8 cellular contexts compared by ENCODE assay signal in genomic region chr4:71136071-71136470, GRCh38.
"Had no signal": no experiment of that assay in that cellular context is flagged by ENCODE, and none has a peak within 500 bp of the region (broad histone marks: within the 10 kb centered on the region; RNA-seq: fewer than 3 reads in every experiment).

No MANE protein-coding gene starts in this region.

- H3K9ac ChIP-seq: GM23248 had no signal

- H3K9me3 Mint-ChIP-seq: HFFc6 had no signal

- ATAC-seq: HCT116, K562 had no signal

- DNase-seq: GM23248, GOT3, H7, HFFc6, IMR-90 had no signal

- H3K27ac ChIP-seq: GM23248 had no signal

- H3K36me3 ChIP-seq: HAP-1 had no signal

- H3K4me1 ChIP-seq: HAP-1 had no signal

- H3K9me3 ChIP-seq: HAP-1 had no signal

- H3K4me3 Mint-ChIP-seq: HFFc6 had no signal

- H2AFZ ChIP-seq: GM23248 had no signal

- H3K4me3 ChIP-seq: GM23248, HAP-1, K562 had no signal

- H3K27ac Mint-ChIP-seq: HFFc6 had no signal
